Comparison of ENCODE assay signal across 24 cellular contexts in genomic region chr9:30198463-30199309, GRCh38.
"Had no signal": no experiment of that assay in that cellular context is flagged by ENCODE, and none has a peak within 500 bp of the region (broad histone marks: within the 10 kb centered on the region; RNA-seq: fewer than 3 reads in every experiment).

No MANE protein-coding gene starts in this region.

- DNase-seq: activated CD4-positive, alpha-beta memory T cell treated with anti-CD3 and anti-CD28 coated beads for 36 hours; activated CD4-positive, alpha-beta T cell treated with anti-CD3 and anti-CD28 coated beads for 48 hours; activated CD4-positive, CD25-positive, alpha-beta regulatory T cell; activated effector memory CD4-positive, alpha-beta T cell treated with Interleukin-2 at 50 U/mL for 16 hours; activated naive CD4-positive, alpha-beta T cell treated with anti-CD3 and anti-CD28 coated beads for 36 hours; activated naive CD8-positive, alpha-beta T cell treated with anti-CD3 and anti-CD28 coated beads, Interleukin-2, amount 10 ng/mL, durations not matched to agents 7 days and 5 days; activated T-cell treated with anti-CD3 and anti-CD28 coated beads, Interleukin-2, amount 50 U/mL, for 48 hours; amniotic stem cell; cerebellar nuclear complex; cortex of kidney; foreskin fibroblast; kidney glomerular epithelial cell; stimulated activated CD4-positive, alpha-beta T cell treated with anti-CD3 and anti-CD28 coated beads, Interleukin-2, amount 100 ng/mL, for 48 hours; stimulated activated CD8-positive, alpha-beta memory T cell treated with anti-CD3 and anti-CD28 coated beads, Interleukin-4, amount 100 ng/mL, for 48 hours; stimulated activated naive B cell treated with anti-CD40 and anti-IgM and Interleukin-4, amounts not matched to agents 10 μg/mL and 1 μg/mL and 100 μg/mL, for 72 hours; testis; trophoblast cell had no signal

- H3K4me2 ChIP-seq: neural progenitor cell, smooth muscle cell had no signal

- H3K9me3 ChIP-seq: testis, vagina had no signal

- H3K4me1 ChIP-seq: left lung, neural progenitor cell, testis, vagina had no signal

- H3K27ac Mint-ChIP-seq: activated CD4-positive, alpha-beta memory T cell treated with anti-CD3 and anti-CD28 coated beads for 36 hours; activated naive CD4-positive, alpha-beta T cell treated with anti-CD3 and anti-CD28 coated beads for 36 hours; activated naive CD8-positive, alpha-beta T cell treated with anti-CD3 and anti-CD28 coated beads, Interleukin-2, amount 10 ng/mL, durations not matched to agents 7 days and 5 days; mesothelial cell of epicardium; naive thymus-derived CD8-positive, alpha-beta T cell; neural progenitor cell; stimulated activated naive B cell treated with anti-CD40 and anti-IgM and Interleukin-4, amounts not matched to agents 10 μg/mL and 1 μg/mL and 100 μg/mL, for 72 hours; T-helper 2 cell treated with Interferon-gamma antibody and Interleukin-4, amounts not matched to agents 5 μg/mL and 100 μg/mL, for 36 hours had no signal

- H3K4me3 ChIP-seq: left lung, neural progenitor cell, smooth muscle cell, testis, vagina had no signal

- H3K4me1 Mint-ChIP-seq: activated naive CD8-positive, alpha-beta T cell treated with anti-CD3 and anti-CD28 coated beads, Interleukin-2, amount 10 ng/mL, durations not matched to agents 7 days and 5 days; mesothelial cell of epicardium; neural progenitor cell; stimulated activated naive B cell treated with anti-CD40 and anti-IgM and Interleukin-4, amounts not matched to agents 10 μg/mL and 1 μg/mL and 100 μg/mL, for 72 hours had no signal

- H3K36me3 Mint-ChIP-seq: activated CD4-positive, alpha-beta memory T cell treated with anti-CD3 and anti-CD28 coated beads for 36 hours; activated naive CD8-positive, alpha-beta T cell treated with anti-CD3 and anti-CD28 coated beads, Interleukin-2, amount 10 ng/mL, durations not matched to agents 7 days and 5 days; mesothelial cell of epicardium; neural progenitor cell; stimulated activated naive B cell treated with anti-CD40 and anti-IgM and Interleukin-4, amounts not matched to agents 10 μg/mL and 1 μg/mL and 100 μg/mL, for 72 hours had no signal

- H3K9ac ChIP-seq: neural progenitor cell had no signal

- H2AFZ ChIP-seq: neural progenitor cell had no signal

- H3K36me3 ChIP-seq: left lung, neural progenitor cell, vagina had no signal

- H3K4me3 Mint-ChIP-seq: activated CD4-positive, alpha-beta memory T cell treated with anti-CD3 and anti-CD28 coated beads for 36 hours; activated naive CD4-positive, alpha-beta T cell treated with anti-CD3 and anti-CD28 coated beads for 36 hours; activated naive CD8-positive, alpha-beta T cell treated with anti-CD3 and anti-CD28 coated beads, Interleukin-2, amount 10 ng/mL, durations not matched to agents 7 days and 5 days; mesothelial cell of epicardium; naive thymus-derived CD8-positive, alpha-beta T cell; neural progenitor cell; stimulated activated naive B cell treated with anti-CD40 and anti-IgM and Interleukin-4, amounts not matched to agents 10 μg/mL and 1 μg/mL and 100 μg/mL, for 72 hours; T-helper 2 cell treated with Interferon-gamma antibody and Interleukin-4, amounts not matched to agents 5 μg/mL and 100 μg/mL, for 36 hours had no signal

- H3K27me3 Mint-ChIP-seq: activated CD4-positive, alpha-beta memory T cell treated with anti-CD3 and anti-CD28 coated beads for 36 hours; activated naive CD8-positive, alpha-beta T cell treated with anti-CD3 and anti-CD28 coated beads, Interleukin-2, amount 10 ng/mL, durations not matched to agents 7 days and 5 days; naive thymus-derived CD8-positive, alpha-beta T cell; stimulated activated naive B cell treated with anti-CD40 and anti-IgM and Interleukin-4, amounts not matched to agents 10 μg/mL and 1 μg/mL and 100 μg/mL, for 72 hours had no signal

- H3K27me3 ChIP-seq: left lung, neural progenitor cell, testis, vagina had no signal

- ATAC-seq: naive thymus-derived CD8-positive, alpha-beta T cell; stimulated activated naive B cell treated with anti-CD40 and anti-IgM and Interleukin-4, amounts not matched to agents 10 μg/mL and 1 μg/mL and 100 μg/mL, for 72 hours had no signal

- H3K27ac ChIP-seq: left lung, neural progenitor cell, testis, vagina had no signal
